ENCODE assay signal across 21 cellular contexts in genomic region chr17:75734674-75735294, GRCh38. TPM values are rescaled to one million over a fixed set of nuclear protein-coding genes. Genes with fewer than 3 reads are reported as not detected.
DNase-seq lines count a peak whose midpoint lies in the region; ATAC-seq and TF ChIP-seq lines count a peak whose summit lies in the region.
"Had no signal": no experiment of that assay in that cellular context is flagged by ENCODE, and none has a peak within 500 bp of the region (broad histone marks: within the 10 kb centered on the region; RNA-seq: fewer than 3 reads in every experiment).

No MANE protein-coding gene starts in this region.

- no peaks in the 10 kb centered on the region for H3K9me3 ChIP-seq in OCI-LY7 (ENCODE audit: low read length)
- H3K9me3 ChIP-seq: transverse colon had no signal

- no peak overlapping the region for H3K4me3 Mint-ChIP-seq in activated T-cell treated with anti-CD3 and anti-CD28 coated beads, Interleukin-2, amount 50 U/mL, for 24 hours
- peak overlapping the region; percentile 27 to 40 for H3K4me3 Mint-ChIP-seq in effector memory CD8-positive, alpha-beta T cell
- H3K4me3 Mint-ChIP-seq: T-helper 2 cell treated with Interferon-gamma antibody and Interleukin-4, amounts not matched to agents 5 μg/mL and 100 μg/mL, for 36 hours had no signal

- TF ChIP-seq CTCF in OCI-LY7 (conservative IDR thresholded peaks at IDR 0.05; ENCODE audit: low read length): no peak

- peak overlapping the region; percentile 21; the same call in 1 of the 2 replicates for H2AFZ ChIP-seq in OCI-LY7 (ENCODE audit: low read length)

- peak overlapping the region; percentile 52 for H3K4me2 ChIP-seq in OCI-LY7 (ENCODE audit: low read length)
- H3K4me2 ChIP-seq: smooth muscle cell had no signal

- no peak overlapping the region for H3K4me3 ChIP-seq in OCI-LY7 (ENCODE audit: low read depth, low read length, poor library complexity, severe bottlenecking)
- H3K4me3 ChIP-seq: dorsolateral prefrontal cortex, smooth muscle cell, transverse colon had no signal

- intact Hi-C loops in OCI-LY7 (cut with micrococcal nuclease; ENCODE audit: unreplicated experiment): no loop called here

- H3K27ac ChIP-seq in OCI-LY7 (ENCODE audit: low read depth, low read length, poor library complexity, severe bottlenecking): no peak overlapping the region
- H3K27ac ChIP-seq: brain microvascular endothelial cell, transverse colon had no signal

- no peaks in the 10 kb centered on the region for H3K36me3 Mint-ChIP-seq in activated T-cell treated with anti-CD3 and anti-CD28 coated beads, Interleukin-2, amount 50 U/mL, for 24 hours (ENCODE audit: low read depth)
- H3K36me3 Mint-ChIP-seq in effector memory CD8-positive, alpha-beta T cell (ENCODE audit: insufficient read depth): peaks cover 4% of the 10 kb centered on the region
- H3K36me3 Mint-ChIP-seq: activated naive CD4-positive, alpha-beta T cell treated with anti-CD3 and anti-CD28 coated beads, Interleukin-2, amount 50 U/mL, for 72 hours had no signal

- H3K9me2 ChIP-seq in OCI-LY7 (ENCODE audit: insufficient read depth, low read length): no peaks in the 10 kb centered on the region

- CTCF ChIA-PET in OCI-LY7 (lab: Charles Lee; ENCODE audit: unreplicated experiment): no interaction called here

- no TSS peak for BruUV-seq in OCI-LY7 (replicated peaks; lab: Mats Ljungman, UMichigan)

- H3K9me3 Mint-ChIP-seq in activated T-cell treated with anti-CD3 and anti-CD28 coated beads, Interleukin-2, amount 50 U/mL, for 24 hours: no peaks in the 10 kb centered on the region
- H3K9me3 Mint-ChIP-seq in effector memory CD8-positive, alpha-beta T cell: no peaks in the 10 kb centered on the region
- H3K9me3 Mint-ChIP-seq: activated naive CD4-positive, alpha-beta T cell treated with anti-CD3 and anti-CD28 coated beads, Interleukin-2, amount 50 U/mL, for 72 hours; T-helper 2 cell treated with Interferon-gamma antibody and Interleukin-4, amounts not matched to agents 5 μg/mL and 100 μg/mL, for 36 hours had no signal

- no peaks in the 10 kb centered on the region for H3K27me3 Mint-ChIP-seq in activated T-cell treated with anti-CD3 and anti-CD28 coated beads, Interleukin-2, amount 50 U/mL, for 24 hours
- peaks cover 0 to 12% of the 10 kb centered on the region in 2 donors for H3K27me3 Mint-ChIP-seq in effector memory CD8-positive, alpha-beta T cell

- POLR2A ChIA-PET in OCI-LY7 (lab: Charles Lee): interaction anchor here (0.6 kb wide), 1 partner anchor 32 kb away, joined by 3 read pairs; no protein-coding TSS in a partner anchor

- H3K4me1 Mint-ChIP-seq in activated T-cell treated with anti-CD3 and anti-CD28 coated beads, Interleukin-2, amount 50 U/mL, for 24 hours (ENCODE audit: low read depth): peaks cover 7% of the 10 kb centered on the region
- peaks cover 0 to 10% of the 10 kb centered on the region in 2 donors for H3K4me1 Mint-ChIP-seq in effector memory CD8-positive, alpha-beta T cell (ENCODE audit: low read depth in 2 of 2)

- no peaks in the 10 kb centered on the region for H3K36me3 ChIP-seq in OCI-LY7 (ENCODE audit: insufficient read depth, low read length)
- H3K36me3 ChIP-seq: brain microvascular endothelial cell had no signal

- no peaks in the 10 kb centered on the region for H3K79me2 ChIP-seq in OCI-LY7 (ENCODE audit: insufficient read depth, low read depth, low read length)

- no peaks in the 10 kb centered on the region for H4K20me1 ChIP-seq in OCI-LY7 (ENCODE audit: insufficient read depth, low read length)

- H3K4me1 ChIP-seq in OCI-LY7 (ENCODE audit: insufficient read depth, low read length, poor library complexity, severe bottlenecking): peaks cover 23% of the 10 kb centered on the region

- no peak for DNase-seq in activated T-cell treated with anti-CD3 and anti-CD28 coated beads, Interleukin-2, amount 50 U/mL, for 24 hours
- no peak for DNase-seq in activated T-cell treated with anti-CD3 and anti-CD28 coated beads, Interleukin-2, amount 50 U/mL, for 1 hour
- DNase-seq in OCI-LY7 (ENCODE audit: low spot score) (peak; percentile 28), NCI-H510A treated with DMSO at 0.1 percent for 48 hours (lab: John Stamatoyannopoulos, UW) (no peak), GDM1 (lab: John Stamatoyannopoulos, UW) (no peak)
- no peak for DNase-seq in effector memory CD8-positive, alpha-beta T cell
- no peak for DNase-seq in stimulated activated CD4-positive, alpha-beta T cell treated with anti-CD3 and anti-CD28 coated beads, Interleukin-2, amount 100 ng/mL, for 48 hours
- DNase-seq: activated CD4-positive, alpha-beta T cell treated with anti-CD3 and anti-CD28 coated beads for 48 hours; activated T-cell treated with anti-CD3 and anti-CD28 coated beads for 4 hours; brain microvascular endothelial cell; dorsolateral prefrontal cortex; NCI-H1048; posterior cingulate gyrus; Right ventricle myocardium superior; transverse colon had no signal

- peak overlapping the region; percentile 13 for H3K27ac Mint-ChIP-seq in activated T-cell treated with anti-CD3 and anti-CD28 coated beads, Interleukin-2, amount 50 U/mL, for 24 hours
- H3K27ac Mint-ChIP-seq in effector memory CD8-positive, alpha-beta T cell: peak overlapping the region in 1 of 2 donors; percentile 30
- H3K27ac Mint-ChIP-seq: T-helper 2 cell treated with Interferon-gamma antibody and Interleukin-4, amounts not matched to agents 5 μg/mL and 100 μg/mL, for 36 hours had no signal

- no peak for ATAC-seq in effector memory CD8-positive, alpha-beta T cell (replicated peaks)
- ATAC-seq in HG03354 (IDR thresholded peaks at IDR 0.05; ENCODE audit: poor library complexity, severe bottlenecking, unreplicated experiment): no peak
- ATAC-seq: activated naive CD4-positive, alpha-beta T cell treated with anti-CD3 and anti-CD28 coated beads, Interleukin-2, amount 50 U/mL, for 72 hours; esophagus mucosa had no signal

RNA-seq across cellular contexts. Expression of gene ITGB4, which starts 13.5 kb away (rescaled TPM):
- total RNA-seq in OCI-LY7 (2014; rRNA removed; shearing (Covaris generic)): 0.66 and 2.0 TPM in 2 replicates
- 1.9 and 3.9 TPM in 2 replicates for total RNA-seq in OCI-LY7 (2022)
- total RNA-seq: G401 had no signal

RNA-seq across cellular contexts. Expression of gene GALK1, which starts 30.2 kb away (rescaled TPM):
- 88.2 and 99.4 TPM in 2 replicates for total RNA-seq in OCI-LY7 (2014; rRNA removed; shearing (Covaris generic))
- 74.8 and 76.5 TPM in 2 replicates for total RNA-seq in OCI-LY7 (2022)

RNA-seq across cellular contexts. Expression of gene UNK, which starts 49.8 kb away (rescaled TPM):
- 41.5 and 44.0 TPM in 2 replicates for total RNA-seq in OCI-LY7 (2014; rRNA removed; shearing (Covaris generic))
- total RNA-seq in OCI-LY7 (2022): 67.6 and 77.3 TPM in 2 replicates
